In the genomic region with DNA sequence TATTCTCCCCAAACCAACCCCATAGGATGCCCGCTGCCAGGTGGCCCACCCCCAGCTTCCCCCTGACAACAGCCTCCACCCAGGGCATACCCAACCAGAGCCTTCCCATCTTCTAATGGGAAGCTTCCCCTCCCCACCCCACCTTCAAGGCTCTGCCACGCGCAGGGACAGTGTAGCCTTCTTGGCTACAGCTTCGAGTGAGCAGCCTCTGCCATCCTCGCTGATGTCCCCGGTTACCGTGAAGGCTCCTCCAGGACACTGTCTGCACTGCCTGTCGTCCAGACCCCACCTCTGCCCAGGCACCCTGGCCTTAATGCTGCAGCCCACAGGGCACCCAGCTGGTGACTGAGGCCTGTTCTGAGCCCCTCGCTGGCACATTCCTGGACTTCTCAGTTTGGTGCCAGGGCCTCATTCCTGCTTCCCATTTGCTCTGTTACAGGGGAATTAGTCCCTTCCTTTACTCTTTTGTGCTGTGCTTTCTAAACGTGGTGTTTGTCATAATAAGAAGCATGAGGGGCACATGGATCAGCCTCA, we compare ENCODE assay signal across 27 cellular contexts.
"Had no signal": no experiment of that assay in that cellular context is flagged by ENCODE, and none has a peak within 500 bp of the region (broad histone marks: within the 10 kb centered on the region; RNA-seq: fewer than 3 reads in every experiment).

No MANE protein-coding gene starts in this region.

- H3K4me3 ChIP-seq: neural progenitor cell, pancreas, psoas muscle, right lobe of liver, sigmoid colon, stomach, thoracic aorta, thyroid gland, tibial nerve, upper lobe of left lung, vagina had no signal

- H3K4me1 ChIP-seq: neural progenitor cell, pancreas, psoas muscle, right lobe of liver, sigmoid colon, stomach, thyroid gland, tibial nerve, upper lobe of left lung, vagina had no signal

- H3K4me2 ChIP-seq: neural progenitor cell had no signal

- H2AFZ ChIP-seq: neural progenitor cell had no signal

- H3K4me3 Mint-ChIP-seq: natural killer cell; nephron; neural progenitor cell; stimulated activated effector memory CD8-positive, alpha-beta T cell treated with anti-CD3 and anti-CD28 coated beads, Interleukin-12 subunit alpha, Interleukin-12 subunit beta, amount 100 ng/mL, for 72 hours; stimulated activated naive B cell treated with anti-CD40 and anti-IgM and Interleukin-4, amounts not matched to agents 10 μg/mL and 1 μg/mL and 100 μg/mL, for 72 hours; stimulated activated naive CD8-positive, alpha-beta T cell treated with anti-CD3 and anti-CD28 coated beads, Interleukin-15, Interleukin-2, amounts not matched to agents 100 ng/mL and 50 ng/mL, for 24 hours had no signal

- H3K27ac ChIP-seq: neural progenitor cell, pancreas, psoas muscle, right lobe of liver, sigmoid colon, stomach, thoracic aorta, thyroid gland, tibial nerve, upper lobe of left lung, vagina had no signal

- H3K27me3 Mint-ChIP-seq: progenitor cell of endocrine pancreas had no signal

- H3K4me1 Mint-ChIP-seq: natural killer cell; nephron; neural progenitor cell; stimulated activated effector memory CD8-positive, alpha-beta T cell treated with anti-CD3 and anti-CD28 coated beads, Interleukin-12 subunit alpha, Interleukin-12 subunit beta, amount 100 ng/mL, for 72 hours; stimulated activated naive B cell treated with anti-CD40 and anti-IgM and Interleukin-4, amounts not matched to agents 10 μg/mL and 1 μg/mL and 100 μg/mL, for 72 hours had no signal

- H3K9me3 Mint-ChIP-seq: natural killer cell had no signal

- H3K36me3 Mint-ChIP-seq: natural killer cell; neural progenitor cell; stimulated activated effector memory CD8-positive, alpha-beta T cell treated with anti-CD3 and anti-CD28 coated beads, Interleukin-12 subunit alpha, Interleukin-12 subunit beta, amount 100 ng/mL, for 72 hours had no signal

- DNase-seq: natural killer cell; occipital lobe; psoas muscle; right cardiac atrium; right lobe of liver; sigmoid colon; small intestine; stimulated activated CD4-positive, alpha-beta T cell treated with anti-CD3 and anti-CD28 coated beads, Interleukin-15, amount 100 ng/mL, for 24 hours; stimulated activated CD4-positive, alpha-beta T cell treated with anti-CD3 and anti-CD28 coated beads, Interleukin-2, amount 100 ng/mL, for 24 hours; stimulated activated CD4-positive, alpha-beta T cell treated with anti-CD3 and anti-CD28 coated beads, Interleukin-2, amount 100 ng/mL, for 48 hours; stimulated activated CD4-positive, alpha-beta T cell treated with anti-CD3 and anti-CD28 coated beads, Interleukin-4, amount 100 ng/mL, for 24 hours; stimulated activated naive B cell treated with anti-CD40 and anti-IgM and Interleukin-4, amounts not matched to agents 10 μg/mL and 1 μg/mL and 100 μg/mL, for 72 hours; stimulated activated naive CD4-positive, alpha-beta T cell treated with Interleukin-2 at 50 U/mL for 16 hours; stomach; thyroid gland; trophoblast cell; upper lobe of left lung had no signal

- H3K36me3 ChIP-seq: neural progenitor cell, pancreas, right lobe of liver, sigmoid colon, stomach, thoracic aorta, thyroid gland, upper lobe of left lung, vagina had no signal

- H3K9me3 ChIP-seq: pancreas, psoas muscle, right lobe of liver, sigmoid colon, stomach, thoracic aorta, thyroid gland, tibial nerve, upper lobe of left lung, vagina had no signal

- H3K9ac ChIP-seq: neural progenitor cell had no signal

- FAIRE-seq: pancreas, small intestine, urothelium cell line had no signal

- ATAC-seq: natural killer cell; pancreas; psoas muscle; stimulated activated effector memory CD8-positive, alpha-beta T cell treated with anti-CD3 and anti-CD28 coated beads, Interleukin-12 subunit alpha, Interleukin-12 subunit beta, amount 100 ng/mL, for 72 hours; stimulated activated naive B cell treated with anti-CD40 and anti-IgM and Interleukin-4, amounts not matched to agents 10 μg/mL and 1 μg/mL and 100 μg/mL, for 72 hours had no signal

- H3K27ac Mint-ChIP-seq: natural killer cell; nephron; neural progenitor cell; progenitor cell of endocrine pancreas; stimulated activated effector memory CD8-positive, alpha-beta T cell treated with anti-CD3 and anti-CD28 coated beads, Interleukin-12 subunit alpha, Interleukin-12 subunit beta, amount 100 ng/mL, for 72 hours; stimulated activated naive B cell treated with anti-CD40 and anti-IgM and Interleukin-4, amounts not matched to agents 10 μg/mL and 1 μg/mL and 100 μg/mL, for 72 hours; stimulated activated naive CD8-positive, alpha-beta T cell treated with anti-CD3 and anti-CD28 coated beads, Interleukin-15, Interleukin-2, amounts not matched to agents 100 ng/mL and 50 ng/mL, for 24 hours had no signal

- H3K27me3 ChIP-seq: neural progenitor cell, pancreas, right lobe of liver, sigmoid colon, stomach, thyroid gland, tibial nerve, upper lobe of left lung, vagina had no signal
